ENCODE assay signal across 1 cellular context in the genomic region with DNA sequence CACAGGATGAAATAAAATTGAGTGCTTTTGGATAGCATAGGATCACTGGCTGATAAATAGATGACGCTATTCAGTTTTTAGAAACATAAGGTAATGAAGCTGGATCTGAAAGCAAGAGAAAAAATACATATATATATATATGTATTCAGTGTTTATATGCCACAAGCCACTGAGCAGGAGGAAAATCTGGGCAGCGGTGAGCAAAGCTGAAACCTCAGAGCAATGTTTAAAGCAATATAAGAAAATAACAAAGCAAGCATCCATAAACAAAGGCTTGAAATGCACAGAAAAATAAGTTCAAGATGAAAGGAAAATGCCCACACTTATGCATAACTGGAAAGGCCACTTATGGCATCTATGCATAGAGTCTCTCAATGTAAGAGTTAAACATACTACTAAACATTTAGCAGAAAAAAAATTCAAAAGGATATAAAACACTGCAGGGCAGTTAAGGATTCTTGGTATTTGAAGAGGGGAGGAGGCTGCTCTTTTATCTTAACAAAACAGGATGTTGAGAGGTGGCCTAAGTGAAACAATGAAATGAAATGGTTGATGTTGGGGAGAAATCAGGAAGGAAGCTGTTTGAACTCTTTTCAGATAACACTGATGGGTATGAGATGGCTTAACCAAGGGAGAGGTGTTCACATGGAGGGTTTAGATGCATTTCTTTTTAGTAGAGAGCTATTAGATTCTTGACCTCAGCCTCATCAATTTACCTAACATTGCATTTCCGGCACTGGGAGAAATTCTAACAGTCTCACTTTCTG.
TF ChIP-seq lines count a peak whose summit lies in the region.

No MANE protein-coding gene starts in this region.

TF ChIP-seq in GM12878, 131 proteins besides CTCF, POLR2A, EP300 and RAD21:
- no peak for TF ChIP-seq NRF1 (conservative IDR thresholded peaks at IDR 0.05; ENCODE audit: low read depth, low read length)
- no peak for TF ChIP-seq SREBF2 (IDR thresholded peaks at IDR 0.05; ENCODE audit: low read length)
- no peak for TF ChIP-seq RBBP5 (conservative IDR thresholded peaks at IDR 0.05)
TF ChIP-seq in GM12878: peak in this region for 0.
